12 cellular contexts compared by ENCODE assay signal in genomic region chr21:27570306-27570868, GRCh38.
DNase-seq lines count a peak whose midpoint lies in the region; ATAC-seq and TF ChIP-seq lines count a peak whose summit lies in the region.
"Had no signal": no experiment of that assay in that cellular context is flagged by ENCODE, and none has a peak within 500 bp of the region (broad histone marks: within the 10 kb centered on the region; RNA-seq: fewer than 3 reads in every experiment).

No MANE protein-coding gene starts in this region.

- H3K4me3 ChIP-seq in AG10803 (ENCODE audit: low read length) (no peak overlapping the region), SJSA1 (no peak overlapping the region), fibroblast of the aortic adventitia (ENCODE audit: low read depth, low read length) (no peak overlapping the region), trophoblast cell (ENCODE audit: low read depth, low read length) (no peak overlapping the region)

- DNase-seq in AG10803 (ENCODE audit: low read depth) (peak; percentile 99), SJSA1 (ENCODE audit: low read depth in 1 of 2, low spot score in 2 of 2) (peak; percentile 87 to 93), fibroblast of the aortic adventitia (ENCODE audit: low read depth) (peak; percentile 98), trophoblast cell (peak; percentile 69 to 89), NK-92 (lab: John Stamatoyannopoulos, UW; ENCODE audit: unreplicated experiment) (no peak), HEK293T (ENCODE audit: extremely low spot score) (no peak)
- no peak for DNase-seq in activated naive CD4-positive, alpha-beta T cell treated with anti-CD3 and anti-CD28 coated beads, Interleukin-2, amount 50 U/mL, for 72 hours (ENCODE audit: low spot score in 2 of 2)
- no peak for DNase-seq in activated CD8-positive, alpha-beta memory T cell treated with anti-CD3 and anti-CD28 coated beads, Interleukin-2, amount 50 U/mL, for 48 hours
- DNase-seq: CD4-positive, alpha-beta T cell; cerebellar nuclear complex had no signal

- no peak overlapping the region for H2AK5ac ChIP-seq in trophoblast cell (ENCODE audit: low read length)

- no peak overlapping the region for H3K9ac ChIP-seq in trophoblast cell (ENCODE audit: low read length)
- H3K9ac ChIP-seq: KMS-11 had no signal

- H3K27me3 ChIP-seq in SJSA1 (replicated peaks) (no peaks in the 10 kb centered on the region), trophoblast cell (ENCODE audit: insufficient read depth, low read length) (no peaks in the 10 kb centered on the region)

- no peaks in the 10 kb centered on the region for H3K79me1 ChIP-seq in trophoblast cell (ENCODE audit: low read length)

- H2BK120ac ChIP-seq in trophoblast cell (ENCODE audit: insufficient read depth, low read length, poor library complexity): no peak overlapping the region

- no peaks in the 10 kb centered on the region for H3K36me3 Mint-ChIP-seq in activated naive CD4-positive, alpha-beta T cell treated with anti-CD3 and anti-CD28 coated beads, Interleukin-2, amount 50 U/mL, for 72 hours

- H3K9me3 ChIP-seq in SJSA1 (replicated peaks) (no peaks in the 10 kb centered on the region), trophoblast cell (ENCODE audit: insufficient read depth, low read depth, low read length) (no peaks in the 10 kb centered on the region)

- no peak for ATAC-seq in activated naive CD4-positive, alpha-beta T cell treated with anti-CD3 and anti-CD28 coated beads, Interleukin-2, amount 50 U/mL, for 72 hours
- ATAC-seq: left colon had no signal

- H3K27ac ChIP-seq in SJSA1 (peak overlapping the region; percentile 100), trophoblast cell (ENCODE audit: low read depth, low read length) (no peak overlapping the region)
- H3K27ac ChIP-seq: KMS-11 had no signal

- no peak overlapping the region for H3K27ac Mint-ChIP-seq in activated naive CD4-positive, alpha-beta T cell treated with anti-CD3 and anti-CD28 coated beads, Interleukin-2, amount 50 U/mL, for 72 hours
- H3K27ac Mint-ChIP-seq: CD4-positive, alpha-beta T cell had no signal

- H3K4me1 ChIP-seq in SJSA1 (replicated peaks): peaks cover 41% of the 10 kb centered on the region
- peaks cover 0 to 2% of the 10 kb centered on the region in 2 experiments for H3K4me1 ChIP-seq in trophoblast cell (ENCODE audit: control insufficient read depth in 1 of 2, insufficient read depth in 2 of 2, low read length in 2 of 2)

- no peak for TF ChIP-seq CTCF in AG10803 (conservative IDR thresholded peaks at IDR 0.05; ENCODE audit: low read length)
- TF ChIP-seq CTCF in fibroblast of the aortic adventitia (IDR thresholded peaks at IDR 0.05; ENCODE audit: insufficient read depth, low read length): no peak

- CTCF ChIA-PET in HEK293T (lab: Yijun Ruan, JAX): no interaction called here

- H3K4ac ChIP-seq in trophoblast cell (ENCODE audit: low read depth, low read length): no peak overlapping the region

- WGBS in trophoblast cell (ENCODE audit: extremely low coverage, insufficient coverage, insufficient read length): no CpG with 5 or more reads among the region's 2 CpGs

- no peak overlapping the region for H2BK5ac ChIP-seq in trophoblast cell (ENCODE audit: low read depth, low read length, poor library complexity)

- H3K79me2 ChIP-seq in trophoblast cell (ENCODE audit: control insufficient read depth, insufficient read depth, low read length, poor library complexity): no peaks in the 10 kb centered on the region

- no peak overlapping the region for H3K18ac ChIP-seq in trophoblast cell (ENCODE audit: low read length)

- H4K12ac ChIP-seq in trophoblast cell (ENCODE audit: low read depth, low read length): no peak overlapping the region

- no peak overlapping the region for H2BK12ac ChIP-seq in trophoblast cell (ENCODE audit: low read length)

- peaks cover 9 to 10% of the 10 kb centered on the region in 2 donors for H3K9me3 Mint-ChIP-seq in activated naive CD4-positive, alpha-beta T cell treated with anti-CD3 and anti-CD28 coated beads, Interleukin-2, amount 50 U/mL, for 72 hours
- H3K9me3 Mint-ChIP-seq: CD4-positive, alpha-beta T cell had no signal

- no peak overlapping the region for H3K23ac ChIP-seq in trophoblast cell (ENCODE audit: low read length)

- H3K14ac ChIP-seq in trophoblast cell (ENCODE audit: low read length): no peak overlapping the region

- H3K36me3 ChIP-seq in SJSA1 (no peaks in the 10 kb centered on the region), trophoblast cell (ENCODE audit: control insufficient read depth in 1 of 2, insufficient read depth in 2 of 2, low read length in 2 of 2) (no peaks in the 10 kb centered on the region)

- H4K8ac ChIP-seq in trophoblast cell (ENCODE audit: low read depth, low read length): no peak overlapping the region

- no peak overlapping the region for H2AFZ ChIP-seq in trophoblast cell (ENCODE audit: insufficient read depth, low read length, poor library complexity)

- H4K91ac ChIP-seq in trophoblast cell (ENCODE audit: low read depth, low read length): no peak overlapping the region

- H3K4me2 ChIP-seq in trophoblast cell (ENCODE audit: low read length): no peak overlapping the region
- H3K4me2 ChIP-seq: KMS-11 had no signal

- POLR2A ChIA-PET in HEK293T (lab: Yijun Ruan, JAX): no interaction called here

TF ChIP-seq in HEK293T, 16 proteins besides CTCF, POLR2A, EP300 and RAD21:
- no peak for TF ChIP-seq FOXA1 (IDR thresholded peaks at IDR 0.05)
- TF ChIP-seq ELF4 (IDR thresholded peaks at IDR 0.05): no peak
- TF ChIP-seq SP1 (IDR thresholded peaks at IDR 0.05): no peak
- TF ChIP-seq L3MBTL2 (conservative IDR thresholded peaks at IDR 0.05): no peak
- TF ChIP-seq NFRKB (IDR thresholded peaks at IDR 0.05): no peak
- no peak for TF ChIP-seq TARDBP (IDR thresholded peaks at IDR 0.05)

Comparison
In these comparisons a context has a peak if more than half of its experiments do, and no peak if none do; other contexts are left out.
1. DNase-seq: peak in AG10803 (single experiment), SJSA1 (2 of 2), fibroblast of the aortic adventitia (single experiment) and trophoblast cell (2 of 2); none in NK-92 (single experiment), HEK293T (single experiment), activated naive CD4-positive, alpha-beta T cell treated with anti-CD3 and anti-CD28 coated beads, Interleukin-2, amount 50 U/mL, for 72 hours (0 of 2) and activated CD8-positive, alpha-beta memory T cell treated with anti-CD3 and anti-CD28 coated beads, Interleukin-2, amount 50 U/mL, for 48 hours (single experiment).